Comparison of ENCODE assay signal across 13 cellular contexts in the genomic region with DNA sequence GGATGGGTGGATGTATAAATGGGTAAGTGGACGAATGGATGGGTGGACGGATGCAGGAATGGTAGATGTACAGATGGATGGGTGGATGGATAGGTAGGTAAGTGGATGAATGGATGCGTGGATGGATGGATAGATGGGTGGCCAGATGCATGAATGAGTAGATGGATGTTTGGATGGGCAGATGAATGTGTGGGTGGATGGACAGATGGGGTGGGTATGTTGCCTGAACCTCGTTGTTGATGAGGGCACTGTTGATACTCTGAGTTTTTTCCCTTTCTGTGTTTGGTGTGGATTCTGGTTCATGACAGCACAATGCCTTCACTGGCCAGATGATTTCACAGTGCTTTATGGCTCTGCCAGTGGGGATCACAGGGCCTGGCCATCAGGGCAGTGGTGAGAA.
"Had no signal": no experiment of that assay in that cellular context is flagged by ENCODE, and none has a peak within 500 bp of the region (broad histone marks: within the 10 kb centered on the region; RNA-seq: fewer than 3 reads in every experiment).

No MANE protein-coding gene starts in this region.

- H3K4me3 Mint-ChIP-seq: activated naive CD4-positive, alpha-beta T cell treated with anti-CD3 and anti-CD28 coated beads, Interleukin-2, amount 10 ng/mL, durations not matched to agents 7 days and 5 days; endodermal cell; naive B cell; stimulated activated memory B cell treated with anti-CD40 and anti-IgM and Interleukin-4, amounts not matched to agents 10 μg/mL and 1 μg/mL and 100 μg/mL, for 72 hours had no signal

- H3K27ac Mint-ChIP-seq: activated naive CD4-positive, alpha-beta T cell treated with anti-CD3 and anti-CD28 coated beads, Interleukin-2, amount 10 ng/mL, durations not matched to agents 7 days and 5 days; endodermal cell; naive B cell; stimulated activated memory B cell treated with anti-CD40 and anti-IgM and Interleukin-4, amounts not matched to agents 10 μg/mL and 1 μg/mL and 100 μg/mL, for 72 hours had no signal

- ATAC-seq: stimulated activated memory B cell treated with anti-CD40 and anti-IgM and Interleukin-4, amounts not matched to agents 10 μg/mL and 1 μg/mL and 100 μg/mL, for 72 hours had no signal

- DNase-seq: activated CD4-positive, CD25-positive, alpha-beta regulatory T cell treated with anti-CD3 and anti-CD28 coated beads, Interleukin-2, amount 50 U/mL, for 72 hours; activated naive CD4-positive, alpha-beta T cell treated with anti-CD3 and anti-CD28 coated beads, Interleukin-2, amount 10 ng/mL, durations not matched to agents 7 days and 5 days; naive B cell; stimulated activated CD4-positive, alpha-beta T cell treated with anti-CD3 and anti-CD28 coated beads, Interleukin-2, amount 100 ng/mL, for 48 hours; T-helper 1 cell; T1000; thyroid gland had no signal

- H3K27ac ChIP-seq: cardiac muscle cell, neutrophil had no signal

- H3K27me3 Mint-ChIP-seq: activated naive CD4-positive, alpha-beta T cell treated with anti-CD3 and anti-CD28 coated beads, Interleukin-2, amount 10 ng/mL, durations not matched to agents 7 days and 5 days; naive B cell; stimulated activated memory B cell treated with anti-CD40 and anti-IgM and Interleukin-4, amounts not matched to agents 10 μg/mL and 1 μg/mL and 100 μg/mL, for 72 hours had no signal

- H3K4me3 ChIP-seq: adrenal gland, cardiac muscle cell, lung, thyroid gland had no signal

- H3K4me1 Mint-ChIP-seq: activated naive CD4-positive, alpha-beta T cell treated with anti-CD3 and anti-CD28 coated beads, Interleukin-2, amount 10 ng/mL, durations not matched to agents 7 days and 5 days; stimulated activated memory B cell treated with anti-CD40 and anti-IgM and Interleukin-4, amounts not matched to agents 10 μg/mL and 1 μg/mL and 100 μg/mL, for 72 hours had no signal

- H3K36me3 Mint-ChIP-seq: activated naive CD4-positive, alpha-beta T cell treated with anti-CD3 and anti-CD28 coated beads, Interleukin-2, amount 10 ng/mL, durations not matched to agents 7 days and 5 days had no signal

- H3K27me3 ChIP-seq: adrenal gland, cardiac muscle cell, neutrophil, thyroid gland had no signal

- H3K9me3 ChIP-seq: adrenal gland, neutrophil, thyroid gland had no signal

- H3K9me3 Mint-ChIP-seq: activated naive CD4-positive, alpha-beta T cell treated with anti-CD3 and anti-CD28 coated beads, Interleukin-2, amount 10 ng/mL, durations not matched to agents 7 days and 5 days; endodermal cell had no signal

- H3K36me3 ChIP-seq: adrenal gland, cardiac muscle cell, thyroid gland had no signal

- H3K4me1 ChIP-seq: thyroid gland had no signal
